In genomic region chr3:157533298-157533870, GRCh38 we compare ENCODE assay signal across 12 cellular contexts. TPM values are rescaled to one million over a fixed set of nuclear protein-coding genes. Genes with fewer than 3 reads are reported as not detected.
DNase-seq lines count a peak whose midpoint lies in the region; ATAC-seq, FAIRE-seq and TF ChIP-seq lines count a peak whose summit lies in the region.
"Had no signal": no experiment of that assay in that cellular context is flagged by ENCODE, and none has a peak within 500 bp of the region (broad histone marks: within the 10 kb centered on the region; RNA-seq: fewer than 3 reads in every experiment).

No MANE protein-coding gene starts in this region.

- no peaks in the 10 kb centered on the region for H3K4me1 Mint-ChIP-seq in HFFc6 (ENCODE audit: low read depth)
- H3K4me1 Mint-ChIP-seq in activated CD8-positive, alpha-beta memory T cell treated with anti-CD3 and anti-CD28 coated beads, Interleukin-2, amount 10 ng/mL, durations not matched to agents 7 days and 5 days: no peaks in the 10 kb centered on the region
- H3K4me1 Mint-ChIP-seq in glutamatergic neuron (ENCODE audit: low read depth, unreplicated experiment): no peaks in the 10 kb centered on the region

- H3K36me3 Mint-ChIP-seq in HFFc6 (ENCODE audit: low read depth): peaks cover 11% of the 10 kb centered on the region
- H3K36me3 Mint-ChIP-seq in activated CD8-positive, alpha-beta memory T cell treated with anti-CD3 and anti-CD28 coated beads, Interleukin-2, amount 10 ng/mL, durations not matched to agents 7 days and 5 days: no peaks in the 10 kb centered on the region
- H3K36me3 Mint-ChIP-seq in glutamatergic neuron (ENCODE audit: unreplicated experiment): peaks cover 7% of the 10 kb centered on the region
- H3K36me3 Mint-ChIP-seq: type B pancreatic cell had no signal

- H3K9me3 Mint-ChIP-seq in HFFc6 (no peaks in the 10 kb centered on the region), glutamatergic neuron (ENCODE audit: unreplicated experiment) (no peaks in the 10 kb centered on the region)
- H3K9me3 Mint-ChIP-seq in activated CD8-positive, alpha-beta memory T cell treated with anti-CD3 and anti-CD28 coated beads, Interleukin-2, amount 10 ng/mL, durations not matched to agents 7 days and 5 days (ENCODE audit: low read depth): no peaks in the 10 kb centered on the region
- H3K9me3 Mint-ChIP-seq: T-helper 1 cell treated with Interleukin-12 subunit alpha and Interleukin-12 subunit beta and Interleukin-4 antibody, amounts not matched to agents 30 μg/mL and 1 μg/mL, for 36 hours; type B pancreatic cell had no signal

- H3K27me3 Mint-ChIP-seq in HFFc6 (ENCODE audit: insufficient read depth): no peaks in the 10 kb centered on the region; the same call in 1 of the 2 replicates
- H3K27me3 Mint-ChIP-seq in activated CD8-positive, alpha-beta memory T cell treated with anti-CD3 and anti-CD28 coated beads, Interleukin-2, amount 10 ng/mL, durations not matched to agents 7 days and 5 days: peaks cover 15% of the 10 kb centered on the region
- H3K27me3 Mint-ChIP-seq in glutamatergic neuron (ENCODE audit: unreplicated experiment): peaks cover 4% of the 10 kb centered on the region
- H3K27me3 Mint-ChIP-seq: type B pancreatic cell had no signal

- no peak overlapping the region for H3K27ac Mint-ChIP-seq in HFFc6
- no peak overlapping the region for H3K27ac Mint-ChIP-seq in activated CD8-positive, alpha-beta memory T cell treated with anti-CD3 and anti-CD28 coated beads, Interleukin-2, amount 10 ng/mL, durations not matched to agents 7 days and 5 days
- H3K27ac Mint-ChIP-seq in glutamatergic neuron (ENCODE audit: unreplicated experiment): no peak overlapping the region
- H3K27ac Mint-ChIP-seq: T-helper 1 cell treated with Interleukin-12 subunit alpha and Interleukin-12 subunit beta and Interleukin-4 antibody, amounts not matched to agents 30 μg/mL and 1 μg/mL, for 36 hours; type B pancreatic cell had no signal

- H3K27me3 ChIP-seq in foreskin keratinocyte: no peaks in the 10 kb centered on the region

- no peak for TF ChIP-seq CTCF in HFFc6 (IDR thresholded peaks at IDR 0.05)
- no peak for TF ChIP-seq CTCF in WI38 (IDR thresholded peaks at IDR 0.05; ENCODE audit: low read depth, low read length)
- TF ChIP-seq CTCF in foreskin keratinocyte (conservative IDR thresholded peaks at IDR 0.05): no peak
- no peak for TF ChIP-seq CTCF in glutamatergic neuron (IDR thresholded peaks at IDR 0.05; ENCODE audit: partially characterized antibody, unreplicated experiment)

- no peak for FAIRE-seq in GM19239 (lab: Jason Lieb, UNC)

- CTCF ChIA-PET in activated CD8-positive, alpha-beta memory T cell treated with anti-CD3 and anti-CD28 coated beads, Interleukin-2, amount 10 ng/mL, durations not matched to agents 7 days and 5 days (lab: Charles Lee): interaction anchor here (0.7 to 6.1 kb wide), 7 partner anchors 9 to 1313 kb away, joined by 3 to 75 read pairs (median 5); no protein-coding TSS in a partner anchor

- H3K4me3 Mint-ChIP-seq in HFFc6: no peak overlapping the region
- no peak overlapping the region for H3K4me3 Mint-ChIP-seq in activated CD8-positive, alpha-beta memory T cell treated with anti-CD3 and anti-CD28 coated beads, Interleukin-2, amount 10 ng/mL, durations not matched to agents 7 days and 5 days
- no peak overlapping the region for H3K4me3 Mint-ChIP-seq in glutamatergic neuron (ENCODE audit: unreplicated experiment)
- H3K4me3 Mint-ChIP-seq: T-helper 1 cell treated with Interleukin-12 subunit alpha and Interleukin-12 subunit beta and Interleukin-4 antibody, amounts not matched to agents 30 μg/mL and 1 μg/mL, for 36 hours; type B pancreatic cell had no signal

- H3K4me3 ChIP-seq in WI38 (ENCODE audit: low read depth, low read length): peak overlapping the region; percentile 66

- DNase-seq in A172 (ENCODE audit: low spot score) (peak; percentile 59), HFFc6 (peak; percentile 75), foreskin keratinocyte (peak in 1 of 2 donors; percentile 68), GM19239 (ENCODE audit: insufficient read length, low spot score) (no peak), glutamatergic neuron (no peak)
- no peak for DNase-seq in activated CD8-positive, alpha-beta memory T cell treated with anti-CD3 and anti-CD28 coated beads, Interleukin-2, amount 10 ng/mL, durations not matched to agents 7 days and 5 days
- DNase-seq: effector CD8-positive, alpha-beta T cell; NCI-H187 treated with DMSO at 0.1 percent for 48 hours had no signal

- peak; percentile 67 for ATAC-seq in foreskin keratinocyte
- ATAC-seq in activated CD8-positive, alpha-beta memory T cell treated with anti-CD3 and anti-CD28 coated beads, Interleukin-2, amount 10 ng/mL, durations not matched to agents 7 days and 5 days: no peak
- no peak for ATAC-seq in HG02798 (IDR thresholded peaks at IDR 0.05; ENCODE audit: poor library complexity, unreplicated experiment)

- no peak overlapping the region for H3K27ac ChIP-seq in foreskin keratinocyte

- peaks cover 7% of the 10 kb centered on the region for H3K4me1 ChIP-seq in foreskin keratinocyte

RNA-seq across cellular contexts. Expression of gene VEPH1, which starts 30.2 kb away (rescaled TPM):
- total RNA-seq in A172 (2014; rRNA removed; shearing (Covaris generic)): 17.1 and 25.0 TPM in 2 replicates
- 10 to 100 TPM; 33.3 to 72.7 (median 63.8) TPM for total RNA-seq in HFFc6 (2021; fragmentation: NEBNext Ultra II Directional; extraction: Animal tissue kit (Norgen Biotek cat#: 25700))
- total RNA-seq in foreskin keratinocyte (0.32 and 0.82 TPM in 2 replicates), glutamatergic neuron (ENCODE audit: unreplicated experiment) (9.3 TPM)
- 0.28 and 0.43 TPM in 2 replicates for polyA plus RNA-seq in foreskin keratinocyte
- not detected for total RNA-seq in activated CD8-positive, alpha-beta memory T cell treated with anti-CD3 and anti-CD28 coated beads, Interleukin-2, amount 10 ng/mL, durations not matched to agents 7 days and 5 days

Comparison
In these comparisons a context has a peak if more than half of its experiments do, and no peak if none do; other contexts are left out.
1. DNase-seq: peak in A172 (single experiment) and HFFc6 (single experiment); none in activated CD8-positive, alpha-beta memory T cell treated with anti-CD3 and anti-CD28 coated beads, Interleukin-2, amount 10 ng/mL, durations not matched to agents 7 days and 5 days (single experiment), GM19239 (single experiment) and glutamatergic neuron (single experiment).